Comparison of ENCODE assay signal across 14 cellular contexts in the genomic region with DNA sequence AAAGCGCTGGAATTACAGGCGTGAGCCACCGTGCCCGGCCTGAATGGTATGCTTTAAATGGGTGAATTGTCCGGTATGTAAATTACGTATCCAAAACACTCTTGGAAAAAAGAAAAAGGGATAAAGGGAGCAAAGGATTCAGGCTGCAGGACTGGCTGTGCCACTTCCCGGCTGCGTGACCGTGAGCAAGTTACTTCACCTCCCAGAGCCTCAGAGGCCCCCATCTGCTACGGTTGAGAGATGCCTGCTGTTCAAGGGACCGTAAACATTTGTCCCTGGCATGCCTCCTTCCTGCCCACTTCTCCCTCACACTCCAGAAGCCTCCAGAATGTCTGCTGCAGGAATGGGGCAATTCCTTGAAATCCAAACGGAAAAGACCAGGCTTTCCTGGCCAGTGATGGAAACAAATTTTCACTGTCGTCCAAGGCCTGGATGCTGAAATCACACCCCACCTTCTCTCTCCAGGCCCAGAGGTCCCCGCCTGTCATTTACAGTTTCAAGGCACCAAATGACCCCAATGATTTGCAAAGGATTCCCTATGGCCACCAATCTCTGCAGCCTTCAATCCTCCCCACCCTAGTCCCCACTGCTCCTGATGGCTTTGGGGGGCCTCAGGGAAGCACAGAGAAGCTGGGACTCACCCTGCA. TPM values are rescaled to one million over a fixed set of nuclear protein-coding genes. Genes with fewer than 3 reads are reported as not detected.
DNase-seq lines count a peak whose midpoint lies in the region; FAIRE-seq and TF ChIP-seq lines count a peak whose summit lies in the region.
"Had no signal": no experiment of that assay in that cellular context is flagged by ENCODE, and none has a peak within 500 bp of the region (broad histone marks: within the 10 kb centered on the region; RNA-seq: fewer than 3 reads in every experiment).

No MANE protein-coding gene starts in this region.

- TF ChIP-seq POLR2A in breast epithelium (IDR thresholded peaks at IDR 0.05), result no peak
- TF ChIP-seq POLR2A in prostate gland (IDR thresholded peaks at IDR 0.05), result no peak

- CTCF ChIA-PET in MCF 10A (lab: Yijun Ruan, JAX), result interaction anchor here (0.6 to 1.1 kb wide), 4 partner anchors 17 to 691 kb away, joined by 3 to 5 read pairs (median 3); no protein-coding TSS in a partner anchor

- DNase-seq in breast epithelium (ENCODE audit: low spot score in 2 of 2) (no peak), MCF 10A (ENCODE audit: unreplicated experiment) (no peak), midbrain (lab: John Stamatoyannopoulos, UW) (peak; percentile 28), prostate gland (ENCODE audit: low spot score) (no peak), D721Med (ENCODE audit: insufficient read length, low spot score) (no peak), KG1 (lab: John Stamatoyannopoulos, UW) (no peak)
- DNase-seq in activated CD8-positive, alpha-beta memory T cell treated with anti-CD3 and anti-CD28 coated beads, Interleukin-2, amount 50 U/mL, for 48 hours, result no peak
- DNase-seq: activated naive CD8-positive, alpha-beta T cell treated with anti-CD3 and anti-CD28 coated beads, Interleukin-2, amount 10 ng/mL, durations not matched to agents 7 days and 5 days; GM23248; NCI-H510A had no signal

- H3K27ac ChIP-seq in breast epithelium (peak overlapping the region; percentile 31 to 49), prostate gland (no peak overlapping the region)
- H3K27ac ChIP-seq: coronary artery, GM23248 had no signal

- H3K4me1 Mint-ChIP-seq in MCF 10A (ENCODE audit: insufficient read depth, unreplicated experiment) (peaks cover 32% of the 10 kb centered on the region), brain (peaks cover 28% of the 10 kb centered on the region)

- H3K27me3 ChIP-seq in breast epithelium (no peaks in the 10 kb centered on the region), prostate gland (replicated peaks; ENCODE audit: insufficient read depth) (no peaks in the 10 kb centered on the region)

- H3K9me3 ChIP-seq in breast epithelium (no peaks in the 10 kb centered on the region), prostate gland (no peaks in the 10 kb centered on the region)

- H3K4me3 ChIP-seq in breast epithelium, result no peak overlapping the region
- H3K4me3 ChIP-seq in prostate gland, result no peak overlapping the region
- H3K4me3 ChIP-seq: coronary artery, GM23248, skin epidermis had no signal

- H3K27ac Mint-ChIP-seq in MCF 10A (ENCODE audit: low read depth, unreplicated experiment) (no peak overlapping the region), brain (peak overlapping the region; percentile 43 to 85 (median 75))
- H3K27ac Mint-ChIP-seq: activated naive CD8-positive, alpha-beta T cell treated with anti-CD3 and anti-CD28 coated beads, Interleukin-2, amount 10 ng/mL, durations not matched to agents 7 days and 5 days had no signal

- TF ChIP-seq CTCF in breast epithelium (IDR thresholded peaks at IDR 0.05) (no peak), MCF 10A (IDR thresholded peaks at IDR 0.05; ENCODE audit: unreplicated experiment) (no peak), brain (conservative IDR thresholded peaks at IDR 0.05) (no peak), prostate gland (IDR thresholded peaks at IDR 0.05) (no peak), D721Med (IDR thresholded peaks at IDR 0.05; ENCODE audit: insufficient read depth, missing control alignments) (no peak)

- H3K36me3 Mint-ChIP-seq in MCF 10A (ENCODE audit: insufficient read depth, unreplicated experiment), result peaks cover 15% of the 10 kb centered on the region
- H3K36me3 Mint-ChIP-seq in brain, result no peaks in the 10 kb centered on the region
- H3K36me3 Mint-ChIP-seq: activated naive CD8-positive, alpha-beta T cell treated with anti-CD3 and anti-CD28 coated beads, Interleukin-2, amount 10 ng/mL, durations not matched to agents 7 days and 5 days had no signal

- FAIRE-seq in D721Med (lab: Jason Lieb, UNC), result no peak
- FAIRE-seq: GM12891 had no signal

- POLR2A ChIA-PET in MCF 10A (lab: Yijun Ruan, JAX), result interaction anchor here (1.4 to 3.7 kb wide), 3 partner anchors 9 to 31 kb away, joined by 4 to 17 read pairs (median 5); a partner anchor contains a TSS

- H3K36me3 ChIP-seq in breast epithelium, result no peaks in the 10 kb centered on the region
- no peaks in the 10 kb centered on the region for H3K36me3 ChIP-seq in prostate gland

- H3K9me3 Mint-ChIP-seq in MCF 10A (ENCODE audit: unreplicated experiment) (no peaks in the 10 kb centered on the region), brain (peaks cover 0 to 16% (median 0%) of the 10 kb centered on the region in 5 experiments)
- H3K9me3 Mint-ChIP-seq: activated naive CD8-positive, alpha-beta T cell treated with anti-CD3 and anti-CD28 coated beads, Interleukin-2, amount 10 ng/mL, durations not matched to agents 7 days and 5 days had no signal

- H3K27me3 Mint-ChIP-seq in MCF 10A (ENCODE audit: insufficient read depth, unreplicated experiment), result no peaks in the 10 kb centered on the region
- H3K27me3 Mint-ChIP-seq in brain, result peaks cover 9% of the 10 kb centered on the region

- 47% methylated on average over 14 of the region's 14 CpGs for WGBS in prostate gland

- no peak overlapping the region for H3K4me3 Mint-ChIP-seq in MCF 10A (ENCODE audit: unreplicated experiment)
- peak overlapping the region in 2 of 5 experiments; percentile 46 to 53 for H3K4me3 Mint-ChIP-seq in brain
- H3K4me3 Mint-ChIP-seq: activated naive CD8-positive, alpha-beta T cell treated with anti-CD3 and anti-CD28 coated beads, Interleukin-2, amount 10 ng/mL, durations not matched to agents 7 days and 5 days had no signal

- intact Hi-C loops in breast epithelium (cut with DNase I; ENCODE audit: low total_unique reads) (no loop called here), MCF 10A (cut with micrococcal nuclease) (no loop called here), prostate gland (cut with DNase I) (no loop called here)

- H3K4me1 ChIP-seq in breast epithelium (peaks cover 0 to 4% of the 10 kb centered on the region in 2 donors), prostate gland (replicated peaks) (no peaks in the 10 kb centered on the region)

- no TSS peak for BruUV-seq in MCF 10A (replicated peaks; lab: Mats Ljungman, UMichigan)

RNA-seq across cellular contexts. Expression of a gene that starts 22.9 kb away (rescaled TPM):
- total RNA-seq in breast epithelium, result 100 to 1,000 TPM in 1 of 3 donors, 10 to 100 TPM in 2; 50.6 to 109 (median 59.0) TPM
- total RNA-seq in MCF 10A (2022), result 120 and 161 TPM in 2 replicates
- polyA plus RNA-seq in brain (ENCODE audit: insufficient read depth, low read depth, low replicate concordance), result 96.6 TPM
- total RNA-seq in prostate gland, result 100 to 1,000 TPM in 1 of 2 donors, 10 to 100 TPM in 1; 92.5 to 137 TPM

RNA-seq across cellular contexts. Expression of a gene that starts 58.7 kb away (rescaled TPM):
- 10 to 100 TPM; 16.4 to 68.3 (median 18.7) TPM for total RNA-seq in breast epithelium
- total RNA-seq in MCF 10A (2022), result 1.9 and 5.8 TPM in 2 replicates
- polyA plus RNA-seq in brain (ENCODE audit: insufficient read depth, low read depth, low replicate concordance), result 97.4 TPM
- total RNA-seq in prostate gland, result 10 to 100 TPM; 20.8 TPM

Comparison
In these comparisons a context has a peak if more than half of its experiments do, and no peak if none do; other contexts are left out.
1. H3K27ac ChIP-seq: peak in breast epithelium (2 of 2); none in prostate gland (0 of 2).